In genomic region chr15:100030586-100031249, GRCh38 we compare ENCODE assay signal across 25 cellular contexts.
DNase-seq lines count a peak whose midpoint lies in the region; ATAC-seq and TF ChIP-seq lines count a peak whose summit lies in the region.
"Had no signal": no experiment of that assay in that cellular context is flagged by ENCODE, and none has a peak within 500 bp of the region (broad histone marks: within the 10 kb centered on the region; RNA-seq: fewer than 3 reads in every experiment).

No MANE protein-coding gene starts in this region.

- no peak overlapping the region for H2BK5ac ChIP-seq in mesenchymal stem cell (ENCODE audit: low read depth, low read length, poor library complexity, severe bottlenecking)

- H3K79me1 ChIP-seq in mesenchymal stem cell (replicated peaks; ENCODE audit: low read length, poor library complexity, severe bottlenecking): no peaks in the 10 kb centered on the region

- no peak overlapping the region for H4K8ac ChIP-seq in mesenchymal stem cell (ENCODE audit: low read length)

- no peak overlapping the region for H2AFZ ChIP-seq in mesenchymal stem cell (ENCODE audit: low read depth, low read length)

- TF ChIP-seq CTCF in RWPE2 (IDR thresholded peaks at IDR 0.05; ENCODE audit: poor library complexity, severe bottlenecking) (no peak), coronary artery (IDR thresholded peaks at IDR 0.05) (no peak), osteocyte (IDR thresholded peaks at IDR 0.05) (no peak)

- H3K36me3 ChIP-seq in RWPE2 (ENCODE audit: low read depth) (no peaks in the 10 kb centered on the region), mesenchymal stem cell (ENCODE audit: control insufficient read depth in 1 of 2, insufficient read depth in 2 of 2, low read depth in 1 of 2, low read length in 2 of 2) (no peaks in the 10 kb centered on the region)
- H3K36me3 ChIP-seq: WERI-Rb-1 had no signal

- H3K9me3 Mint-ChIP-seq in osteocyte (ENCODE audit: unreplicated experiment): peaks cover 12% of the 10 kb centered on the region

- H4K91ac ChIP-seq in mesenchymal stem cell (ENCODE audit: low read length): no peak overlapping the region

- no peak overlapping the region for H3K18ac ChIP-seq in mesenchymal stem cell (ENCODE audit: low read depth in 1 of 2, low read length in 2 of 2)

- H3K9me3 ChIP-seq in RWPE2 (ENCODE audit: severe bottlenecking) (peaks cover 2% of the 10 kb centered on the region), mesenchymal stem cell (ENCODE audit: control insufficient read depth, low read length) (peaks cover 15% of the 10 kb centered on the region)

- H3K27ac ChIP-seq in RWPE2 (ENCODE audit: poor library complexity, severe bottlenecking) (peak overlapping the region; percentile 44), coronary artery (peak overlapping the region; percentile 76 to 77), mesenchymal stem cell (ENCODE audit: low read length, poor library complexity, severe bottlenecking) (no peak overlapping the region), caudate nucleus (ENCODE audit: low read depth, low read length) (no peak overlapping the region)
- H3K27ac ChIP-seq: C4-2B, WERI-Rb-1 had no signal

- H3K4me1 Mint-ChIP-seq in osteocyte (ENCODE audit: unreplicated experiment): peaks cover 28% of the 10 kb centered on the region
- H3K4me1 Mint-ChIP-seq: activated CD4-positive, alpha-beta T cell treated with anti-CD3 and anti-CD28 coated beads, Interleukin-2, amount 10 ng/mL, durations not matched to agents 7 days and 5 days; memory B cell; stimulated activated naive B cell treated with anti-CD40 and anti-IgM and Interleukin-4, amounts not matched to agents 10 μg/mL and 1 μg/mL and 100 μg/mL, for 72 hours had no signal

- no peak overlapping the region for H2BK15ac ChIP-seq in mesenchymal stem cell (ENCODE audit: low read depth, poor library complexity, severe bottlenecking)

- H3K4me1 ChIP-seq in RWPE2 (ENCODE audit: insufficient read depth, poor library complexity, severe bottlenecking): peaks cover 13% of the 10 kb centered on the region
- no peaks in the 10 kb centered on the region for H3K4me1 ChIP-seq in mesenchymal stem cell (ENCODE audit: control insufficient read depth, insufficient read depth, low read depth, low read length)

- H3K4ac ChIP-seq in mesenchymal stem cell (ENCODE audit: low read depth in 1 of 2, low read length in 2 of 2): no peak overlapping the region

- no peak overlapping the region for H2AK5ac ChIP-seq in mesenchymal stem cell (ENCODE audit: low read length, severe bottlenecking)

- no peak overlapping the region for H2BK12ac ChIP-seq in mesenchymal stem cell (ENCODE audit: low read length in 2 of 2)

- 67% methylated on average over 6 of the region's 9 CpGs for WGBS in mesenchymal stem cell

- no peak overlapping the region for H3K14ac ChIP-seq in mesenchymal stem cell (ENCODE audit: low read length in 2 of 2)

- H3K27me3 Mint-ChIP-seq in osteocyte (ENCODE audit: unreplicated experiment): no peaks in the 10 kb centered on the region
- H3K27me3 Mint-ChIP-seq: activated CD4-positive, alpha-beta T cell treated with anti-CD3 and anti-CD28 coated beads, Interleukin-2, amount 10 ng/mL, durations not matched to agents 7 days and 5 days had no signal

- no peak overlapping the region for H3K27ac Mint-ChIP-seq in osteocyte (ENCODE audit: unreplicated experiment)
- H3K27ac Mint-ChIP-seq: activated CD4-positive, alpha-beta T cell treated with anti-CD3 and anti-CD28 coated beads, Interleukin-2, amount 10 ng/mL, durations not matched to agents 7 days and 5 days; activated T-cell treated with anti-CD3 and anti-CD28 coated beads, Interleukin-2, amount 50 U/mL, for 72 hours; memory B cell; stimulated activated naive B cell treated with anti-CD40 and anti-IgM and Interleukin-4, amounts not matched to agents 10 μg/mL and 1 μg/mL and 100 μg/mL, for 72 hours had no signal

- no peaks in the 10 kb centered on the region for H3K27me3 ChIP-seq in RWPE2 (ENCODE audit: insufficient read depth, poor library complexity, severe bottlenecking)
- peaks cover 4 to 10% of the 10 kb centered on the region in 2 experiments for H3K27me3 ChIP-seq in mesenchymal stem cell (ENCODE audit: control insufficient read depth in 1 of 2, insufficient read depth in 1 of 2, low read length in 2 of 2)

- no peak overlapping the region for H3K4me2 ChIP-seq in mesenchymal stem cell (ENCODE audit: low read length, poor library complexity, severe bottlenecking)

- no peak overlapping the region for H3K23ac ChIP-seq in mesenchymal stem cell (ENCODE audit: low read length in 2 of 2)

- peaks cover 5% of the 10 kb centered on the region for H3K36me3 Mint-ChIP-seq in osteocyte (ENCODE audit: unreplicated experiment)
- H3K36me3 Mint-ChIP-seq: memory B cell; stimulated activated naive B cell treated with anti-CD40 and anti-IgM and Interleukin-4, amounts not matched to agents 10 μg/mL and 1 μg/mL and 100 μg/mL, for 72 hours had no signal

- H2BK120ac ChIP-seq in mesenchymal stem cell (ENCODE audit: low read depth, low read length): no peak overlapping the region

- DNase-seq in HCEC 1CT: peak; percentile 11
- DNase-seq in RWPE2 (ENCODE audit: low spot score): no peak
- no peak for DNase-seq in coronary artery (ENCODE audit: low spot score)
- DNase-seq in mesenchymal stem cell: peak; percentile 38
- DNase-seq in caudate nucleus (lab: John Stamatoyannopoulos, UW): no peak
- DNase-seq in GM19240 (ENCODE audit: insufficient read length, low spot score): no peak
- DNase-seq in osteocyte (ENCODE audit: extremely low spot score, unreplicated experiment): no peak
- DNase-seq: ACHN; activated CD4-positive, alpha-beta T cell treated with anti-CD3 and anti-CD28 coated beads, Interleukin-2, amount 10 ng/mL, durations not matched to agents 7 days and 5 days; activated naive CD4-positive, alpha-beta T cell treated with anti-CD3 and anti-CD28 coated beads, Interleukin-2, amount 50 U/mL, for 16 hours; activated T-cell treated with anti-CD3 and anti-CD28 coated beads, Interleukin-2, amount 50 U/mL, for 72 hours; anterior cingulate cortex; H7; left colon; MM.1S; NCI-H1436 treated with DMSO at 0.1 percent for 48 hours; NCI-H2107; NCI-H446 treated with DMSO at 0.1 percent for 48 hours; Right ventricle myocardium superior; stimulated activated CD4-positive, alpha-beta T cell treated with anti-CD3 and anti-CD28 coated beads, Interleukin-4, amount 100 ng/mL, for 1 hour; stimulated activated naive B cell treated with anti-CD40 and anti-IgM and Interleukin-4, amounts not matched to agents 10 μg/mL and 1 μg/mL and 100 μg/mL, for 72 hours; WERI-Rb-1 had no signal

- ATAC-seq in RWPE2 (ENCODE audit: low read depth) (peak; percentile 79), GM19397 (IDR thresholded peaks at IDR 0.05; ENCODE audit: unreplicated experiment) (no peak)
- ATAC-seq: activated T-cell treated with anti-CD3 and anti-CD28 coated beads, Interleukin-2, amount 50 U/mL, for 72 hours; left colon; stimulated activated naive B cell treated with anti-CD40 and anti-IgM and Interleukin-4, amounts not matched to agents 10 μg/mL and 1 μg/mL and 100 μg/mL, for 72 hours had no signal

- no peak overlapping the region for H3K9ac ChIP-seq in mesenchymal stem cell (ENCODE audit: low read length)

- no peak overlapping the region for H3K4me3 Mint-ChIP-seq in osteocyte (ENCODE audit: unreplicated experiment)
- H3K4me3 Mint-ChIP-seq: activated CD4-positive, alpha-beta T cell treated with anti-CD3 and anti-CD28 coated beads, Interleukin-2, amount 10 ng/mL, durations not matched to agents 7 days and 5 days; activated T-cell treated with anti-CD3 and anti-CD28 coated beads, Interleukin-2, amount 50 U/mL, for 72 hours; memory B cell; stimulated activated naive B cell treated with anti-CD40 and anti-IgM and Interleukin-4, amounts not matched to agents 10 μg/mL and 1 μg/mL and 100 μg/mL, for 72 hours had no signal

- no peak overlapping the region for H3K4me3 ChIP-seq in RWPE2 (ENCODE audit: severe bottlenecking)
- H3K4me3 ChIP-seq in coronary artery: no peak overlapping the region
- H3K4me3 ChIP-seq in mesenchymal stem cell (ENCODE audit: insufficient read depth in 1 of 2, low read depth in 1 of 2, low read length in 2 of 2): no peak overlapping the region

Comparison
In these comparisons a context has a peak if more than half of its experiments do, and no peak if none do; other contexts are left out.
1. DNase-seq: peak in HCEC 1CT (single experiment) and mesenchymal stem cell (single experiment); none in RWPE2 (single experiment), coronary artery (single experiment), caudate nucleus (0 of 61), GM19240 (single experiment) and osteocyte (single experiment).
2. H3K27ac ChIP-seq: peak in RWPE2 (single experiment) and coronary artery (2 of 2); none in mesenchymal stem cell (single experiment) and caudate nucleus (single experiment).